8 cellular contexts compared by ENCODE assay signal in the genomic region with DNA sequence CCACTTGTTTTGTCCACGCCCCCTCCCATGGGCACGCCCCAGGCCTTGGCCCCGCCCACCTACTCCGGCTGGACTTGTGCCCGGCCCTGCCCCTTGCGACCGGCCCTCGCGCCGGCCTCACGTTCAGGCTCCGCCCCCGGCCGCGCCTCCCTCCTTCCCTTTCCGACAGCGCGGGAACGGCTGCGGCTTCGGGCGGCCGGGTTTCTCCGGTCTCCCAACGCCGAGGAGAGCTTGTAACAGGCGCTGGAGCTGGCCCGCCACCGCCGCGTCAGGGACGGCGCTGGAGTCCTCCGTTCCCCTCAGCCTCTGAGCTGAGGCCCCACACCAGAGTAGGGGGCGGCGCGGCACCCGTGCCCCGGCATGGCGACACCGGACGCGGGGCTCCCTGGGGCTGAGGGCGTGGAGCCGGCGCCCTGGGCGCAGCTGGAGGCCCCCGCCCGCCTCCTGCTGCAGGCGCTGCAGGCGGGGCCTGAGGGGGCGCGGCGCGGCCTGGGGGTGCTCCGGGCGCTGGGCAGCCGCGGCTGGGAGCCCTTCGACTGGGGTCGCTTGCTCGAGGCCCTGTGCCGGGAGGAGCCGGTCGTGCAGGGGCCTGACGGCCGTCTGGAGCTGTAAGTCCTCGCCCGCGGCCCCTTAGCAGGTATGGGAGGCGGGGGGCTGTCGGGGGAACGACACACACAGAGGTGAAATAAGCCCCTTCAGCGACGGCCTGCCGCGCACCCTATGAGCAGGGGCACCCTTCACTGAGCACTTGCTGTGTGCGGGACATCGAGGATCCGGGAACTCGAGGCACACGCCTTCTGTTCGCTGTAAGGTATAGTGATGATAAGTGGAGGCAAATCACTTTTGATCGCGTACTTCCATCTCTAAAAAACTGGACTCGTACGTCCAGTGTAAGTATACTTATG. TPM values are rescaled to one million over a fixed set of nuclear protein-coding genes. Genes with fewer than 3 reads are reported as not detected.
DNase-seq lines count a peak whose midpoint lies in the region; ATAC-seq and TF ChIP-seq lines count a peak whose summit lies in the region.

A gene with protein sequence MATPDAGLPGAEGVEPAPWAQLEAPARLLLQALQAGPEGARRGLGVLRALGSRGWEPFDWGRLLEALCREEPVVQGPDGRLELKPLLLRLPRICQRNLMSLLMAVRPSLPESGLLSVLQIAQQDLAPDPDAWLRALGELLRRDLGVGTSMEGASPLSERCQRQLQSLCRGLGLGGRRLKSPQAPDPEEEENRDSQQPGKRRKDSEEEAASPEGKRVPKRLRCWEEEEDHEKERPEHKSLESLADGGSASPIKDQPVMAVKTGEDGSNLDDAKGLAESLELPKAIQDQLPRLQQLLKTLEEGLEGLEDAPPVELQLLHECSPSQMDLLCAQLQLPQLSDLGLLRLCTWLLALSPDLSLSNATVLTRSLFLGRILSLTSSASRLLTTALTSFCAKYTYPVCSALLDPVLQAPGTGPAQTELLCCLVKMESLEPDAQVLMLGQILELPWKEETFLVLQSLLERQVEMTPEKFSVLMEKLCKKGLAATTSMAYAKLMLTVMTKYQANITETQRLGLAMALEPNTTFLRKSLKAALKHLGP (plus strand): TSS at position 153 of the 905 bp plus-strand sequence. CDS start 208 bp downstream, at position 361.

- TF ChIP-seq POLR2A in GM19193 (IDR thresholded peaks at IDR 0.05; ENCODE audit: extremely low read depth, insufficient read depth, insufficient read length): peak; percentile 65

- POLR2A ChIA-PET in activated CD4-positive, alpha-beta T cell treated with anti-CD3 and anti-CD28 coated beads for 36 hours (lab: Charles Lee): interaction anchor here (0.9 to 1.4 kb wide), 2 partner anchors 11 to 15 kb away, joined by 3 to 7 read pairs; partner anchors contain the start of gene RPL10A

- H3K36me3 Mint-ChIP-seq in activated CD4-positive, alpha-beta T cell treated with anti-CD3 and anti-CD28 coated beads for 36 hours (ENCODE audit: low read depth): peaks cover 11% of the 10 kb centered on the region
- H3K36me3 Mint-ChIP-seq in chondrocyte (ENCODE audit: low read depth): peaks cover 5% of the 10 kb centered on the region

- no peaks in the 10 kb centered on the region for H3K9me3 Mint-ChIP-seq in activated CD4-positive, alpha-beta T cell treated with anti-CD3 and anti-CD28 coated beads for 36 hours (ENCODE audit: low read depth)
- H3K9me3 Mint-ChIP-seq in chondrocyte (ENCODE audit: low read depth): no peaks in the 10 kb centered on the region

- peak; percentile 7 for TF ChIP-seq CTCF in chondrocyte (IDR thresholded peaks at IDR 0.05)

- peak; percentile 69 for ATAC-seq in HG03378 (IDR thresholded peaks at IDR 0.05; ENCODE audit: unreplicated experiment)
- peak; percentile 89 for ATAC-seq in activated CD4-positive, alpha-beta T cell treated with anti-CD3 and anti-CD28 coated beads for 36 hours

- H3K4me3 Mint-ChIP-seq in activated CD4-positive, alpha-beta T cell treated with anti-CD3 and anti-CD28 coated beads for 36 hours: peak within 1 kb of the TSS; percentile 82
- peak within 1 kb of the TSS; percentile 76 for H3K4me3 Mint-ChIP-seq in chondrocyte (ENCODE audit: unreplicated experiment)

- H3K27me3 Mint-ChIP-seq in activated CD4-positive, alpha-beta T cell treated with anti-CD3 and anti-CD28 coated beads for 36 hours: no peaks in the 10 kb centered on the region
- H3K27me3 Mint-ChIP-seq in chondrocyte (ENCODE audit: low read depth): no peaks in the 10 kb centered on the region

- CTCF ChIA-PET in activated CD4-positive, alpha-beta T cell treated with anti-CD3 and anti-CD28 coated beads for 36 hours (lab: Charles Lee): interaction anchor here (0.6 to 8.4 kb wide), 9 partner anchors 14 to 976 kb away, joined by 3 to 181 read pairs (median 3); partner anchors contain the start of genes PPARD and RPL10A

- DNase-seq in Ammon's horn (ENCODE audit: low spot score): peak; percentile 95
- peak; percentile 82 for DNase-seq in NCI-H460 (ENCODE audit: extremely low read depth, low read depth)
- DNase-seq in activated CD4-positive, alpha-beta T cell treated with anti-CD3 and anti-CD28 coated beads for 36 hours: peak; percentile 95
- DNase-seq in chondrocyte (ENCODE audit: low spot score): peak; percentile 97
- peak; percentile 91 for DNase-seq in kidney tubule cell (ENCODE audit: low spot score)
- DNase-seq in stimulated activated CD4-positive, alpha-beta T cell treated with anti-CD3 and anti-CD28 coated beads, Interleukin-15, amount 100 ng/mL, for 48 hours (ENCODE audit: low read depth in 2 of 2): peak; percentile 81 to 94

- peaks cover 30% of the 10 kb centered on the region for H3K4me1 Mint-ChIP-seq in activated CD4-positive, alpha-beta T cell treated with anti-CD3 and anti-CD28 coated beads for 36 hours
- H3K4me1 Mint-ChIP-seq in chondrocyte (ENCODE audit: low read depth): peaks cover 25% of the 10 kb centered on the region

- H3K27ac Mint-ChIP-seq in activated CD4-positive, alpha-beta T cell treated with anti-CD3 and anti-CD28 coated beads for 36 hours: peak within 1 kb of the TSS; percentile 47
- peak within 1 kb of the TSS; percentile 37 for H3K27ac Mint-ChIP-seq in chondrocyte (ENCODE audit: unreplicated experiment)

- intact Hi-C loops in activated CD4-positive, alpha-beta T cell treated with anti-CD3 and anti-CD28 coated beads for 36 hours (cut with DNase I, micrococcal nuclease): loop anchor here (1.0 to 5.0 kb wide), 7 partner anchors 16 to 564 kb away; partner anchors contain the start of genes RPL10A (in 2 of the 2), ANKS1A (in 1 of the 2), TAF11 (in 1 of the 2) and TEAD3 (in 1 of the 2)

RNA-seq across cellular contexts. Expression of the gene that starts here (rescaled TPM):
- total RNA-seq in NCI-H460 (2014; rRNA removed; shearing (Covaris generic)): 4.7 and 5.1 TPM in 2 replicates
- polyA plus RNA-seq in NCI-H460 (2014; cell fraction: nucleus; rRNA removed): 13.0 and 16.9 TPM in 2 replicates
- total RNA-seq in activated CD4-positive, alpha-beta T cell treated with anti-CD3 and anti-CD28 coated beads for 36 hours: 10 to 100 TPM; 14.3 to 14.8 TPM
- 5.6 to 7.4 TPM (median 6.8 TPM) in 3 replicates for total RNA-seq in chondrocyte

Comparison
In these comparisons a context has a peak if more than half of its experiments do, and no peak if none do; other contexts are left out.
1. Peak in every context shown above with its lines: DNase-seq and ATAC-seq.